Comparison of ENCODE assay signal across 19 cellular contexts in genomic region chr1:241265428-241265827, GRCh38.
"Had no signal": no experiment of that assay in that cellular context is flagged by ENCODE, and none has a peak within 500 bp of the region (broad histone marks: within the 10 kb centered on the region; RNA-seq: fewer than 3 reads in every experiment).

No MANE protein-coding gene starts in this region.

- ATAC-seq: activated CD8-positive, alpha-beta T cell treated with anti-CD3 and anti-CD28 coated beads, Interleukin-2, amount 10 ng/mL, durations not matched to agents 7 days and 5 days; body of pancreas; effector memory CD8-positive, alpha-beta T cell; lower lobe of right lung; natural killer cell; T-helper 17 cell had no signal

- H3K4me3 ChIP-seq: body of pancreas, lower lobe of right lung, thyroid gland had no signal

- DNase-seq: activated B cell treated with CpG ODN at 0.5 μM for 24 hours; activated CD4-positive, alpha-beta T cell treated with anti-CD3 and anti-CD28 coated beads, Interleukin-2, amount 10 ng/mL, durations not matched to agents 24 days and 14 days; activated CD8-positive, alpha-beta T cell treated with anti-CD3 and anti-CD28 coated beads, Interleukin-2, amount 10 ng/mL, durations not matched to agents 7 days and 5 days; activated naive CD4-positive, alpha-beta T cell treated with anti-CD3 and anti-CD28 coated beads for 36 hours; activated T-cell treated with anti-CD3 and anti-CD28 coated beads, Interleukin-2, amount 50 U/mL, for 24 hours; body of pancreas; effector memory CD8-positive, alpha-beta T cell; foreskin melanocyte; glutamatergic neuron; hippocampal formation; lower lobe of right lung; natural killer cell; retina; stimulated activated CD4-positive, alpha-beta T cell treated with anti-CD3 and anti-CD28 coated beads, Interleukin-12 subunit alpha, Interleukin-12 subunit beta, amount 100 ng/mL, for 4 hours; stimulated activated CD4-positive, alpha-beta T cell treated with anti-CD3 and anti-CD28 coated beads, Interleukin-1b, Interleukin-23, amount 100 ng/mL, for 48 hours; stimulated activated CD8-positive, alpha-beta memory T cell treated with anti-CD3 and anti-CD28 coated beads, Interleukin-4, amount 100 ng/mL, for 48 hours; stimulated activated naive CD4-positive, alpha-beta T cell; T-helper 17 cell; thyroid gland had no signal
